ENCODE assay signal across 13 cellular contexts in the genomic region with DNA sequence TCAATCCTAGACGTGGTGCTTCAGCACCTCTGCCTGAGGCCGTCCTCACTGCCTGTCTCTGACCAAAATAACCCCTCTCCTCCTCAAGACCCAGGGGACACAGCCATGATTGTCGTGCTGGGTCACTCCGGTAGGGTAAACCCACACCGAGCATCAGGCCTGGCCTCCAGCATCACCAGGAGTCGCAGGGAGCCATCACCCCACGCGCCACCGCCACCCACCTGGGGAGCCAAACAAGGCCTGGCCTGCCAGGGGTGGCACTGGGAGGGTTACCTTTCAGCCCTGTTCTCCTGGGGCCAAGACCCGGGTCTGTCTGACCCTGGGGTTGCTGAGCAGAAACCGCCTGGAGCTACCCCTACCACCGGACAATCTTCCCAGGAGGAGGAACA. TPM values are rescaled to one million over a fixed set of nuclear protein-coding genes. Genes with fewer than 3 reads are reported as not detected.
A peak's percentile ranks its signal among the peaks of the same experiment; 100 is the strongest.
DNase-seq lines count a peak whose midpoint lies in the region; ATAC-seq and TF ChIP-seq lines count a peak whose summit lies in the region.
"Had no signal": no experiment of that assay in that cellular context is flagged by ENCODE, and none has a peak within 500 bp of the region (broad histone marks: within the 10 kb centered on the region; RNA-seq: fewer than 3 reads in every experiment).

No MANE protein-coding gene starts in this region.

- peaks cover 24% of the 10 kb centered on the region for H3K4me1 ChIP-seq in Loucy (ENCODE audit: insufficient read depth, low read length, poor library complexity, severe bottlenecking)
- peaks cover 59% of the 10 kb centered on the region for H3K4me1 ChIP-seq in ectodermal cell (ENCODE audit: control insufficient read depth, insufficient read depth, low read length)
- H3K4me1 ChIP-seq in thoracic aorta (ENCODE audit: control insufficient read depth in 1 of 2, low read depth in 2 of 2) = peaks cover 41 to 76% of the 10 kb centered on the region in 2 donors

- H3K27me3 ChIP-seq in Loucy (ENCODE audit: insufficient read depth, low read length, poor library complexity, severe bottlenecking) = no peaks in the 10 kb centered on the region
- H3K27me3 ChIP-seq in ectodermal cell (ENCODE audit: control insufficient read depth, insufficient read depth, low read length, poor library complexity, severe bottlenecking) = no peaks in the 10 kb centered on the region
- H3K27me3 ChIP-seq in thoracic aorta (replicated peaks; ENCODE audit: insufficient read depth) = no peaks in the 10 kb centered on the region
- H3K27me3 ChIP-seq: BLaER1 had no signal

- no peaks in the 10 kb centered on the region for H3F3A ChIP-seq in Loucy (ENCODE audit: low read depth)

- H3K4me3 Mint-ChIP-seq in naive B cell = peak overlapping the region in 2 of 8 donors; percentile 25 to 29
- H3K4me3 Mint-ChIP-seq in T-helper 2 cell treated with Interferon-gamma antibody and Interleukin-4, amounts not matched to agents 5 μg/mL and 100 μg/mL, for 36 hours = no peak overlapping the region
- H3K4me3 Mint-ChIP-seq: HFFc6; stimulated activated naive CD8-positive, alpha-beta T cell treated with anti-CD3 and anti-CD28 coated beads, Interleukin-15, Interleukin-2, amounts not matched to agents 100 ng/mL and 50 ng/mL, for 24 hours had no signal

- H3K27ac Mint-ChIP-seq in naive B cell = peak overlapping the region; percentile 44 to 96 (median 89)
- H3K27ac Mint-ChIP-seq in T-helper 2 cell treated with Interferon-gamma antibody and Interleukin-4, amounts not matched to agents 5 μg/mL and 100 μg/mL, for 36 hours = no peak overlapping the region
- H3K27ac Mint-ChIP-seq: HFFc6 had no signal

- H3K4me1 Mint-ChIP-seq in naive B cell = peaks cover 30 to 37% (median 33%) of the 10 kb centered on the region in 3 donors
- peaks cover 9% of the 10 kb centered on the region for H3K4me1 Mint-ChIP-seq in T-helper 2 cell treated with Interferon-gamma antibody and Interleukin-4, amounts not matched to agents 5 μg/mL and 100 μg/mL, for 36 hours (ENCODE audit: low read depth)

- no peaks in the 10 kb centered on the region for H4K20me1 ChIP-seq in Loucy (ENCODE audit: insufficient read depth, low read length, poor library complexity, severe bottlenecking)
- H4K20me1 ChIP-seq: BLaER1 had no signal

- WGBS in ectodermal cell, 2 experiments = 81% methylated on average over 12 of the region's 12 CpGs

- H3K4me2 ChIP-seq in Loucy (ENCODE audit: low read depth, low read length, poor library complexity, severe bottlenecking) = no peak overlapping the region
- H3K4me2 ChIP-seq: BLaER1 had no signal

- no peaks in the 10 kb centered on the region for H3K9me3 Mint-ChIP-seq in naive B cell
- no peaks in the 10 kb centered on the region for H3K9me3 Mint-ChIP-seq in T-helper 2 cell treated with Interferon-gamma antibody and Interleukin-4, amounts not matched to agents 5 μg/mL and 100 μg/mL, for 36 hours
- H3K9me3 Mint-ChIP-seq: HFFc6; stimulated activated naive CD8-positive, alpha-beta T cell treated with anti-CD3 and anti-CD28 coated beads, Interleukin-15, Interleukin-2, amounts not matched to agents 100 ng/mL and 50 ng/mL, for 24 hours had no signal

- H3K9me3 ChIP-seq in Loucy (ENCODE audit: insufficient read depth, low read depth, low read length) (no peaks in the 10 kb centered on the region), ectodermal cell (ENCODE audit: control insufficient read depth, low read length) (no peaks in the 10 kb centered on the region), thoracic aorta (no peaks in the 10 kb centered on the region)
- H3K9me3 ChIP-seq: BLaER1 had no signal

- H3K4me3 ChIP-seq in Loucy (ENCODE audit: low read length, poor library complexity, severe bottlenecking) (no peak overlapping the region), ectodermal cell (ENCODE audit: insufficient read depth, low read depth, low read length) (no peak overlapping the region), thoracic aorta (peak overlapping the region; percentile 7)
- H3K4me3 ChIP-seq: BLaER1 had no signal

- H3K9ac ChIP-seq in Loucy (ENCODE audit: low read depth, low read length, poor library complexity, severe bottlenecking) = peak overlapping the region; percentile 6
- H3K9ac ChIP-seq: BLaER1 had no signal

- ATAC-seq in naive B cell (ENCODE audit: low read depth in 2 of 2) = no peak
- no peak for ATAC-seq in thoracic aorta (ENCODE audit: insufficient number of reproducible peaks, low FRiP score, low read depth)

- DNase-seq in naive B cell = no peak
- no peak for DNase-seq in thoracic aorta (ENCODE audit: low spot score)
- no peak for DNase-seq in cerebellar nuclear complex (lab: John Stamatoyannopoulos, UW)
- DNase-seq in T-helper 2 cell treated with Interferon-gamma antibody and Interleukin-4, amounts not matched to agents 5 μg/mL and 100 μg/mL, for 36 hours (ENCODE audit: low spot score) = no peak
- DNase-seq in posterior vena cava (ENCODE audit: low spot score) = no peak
- no peak for DNase-seq in GM03348 (ENCODE audit: low spot score)
- DNase-seq: DMS79, HFFc6, MV-4-11 had no signal

- no peaks in the 10 kb centered on the region for H3K27me3 Mint-ChIP-seq in naive B cell
- H3K27me3 Mint-ChIP-seq in T-helper 2 cell treated with Interferon-gamma antibody and Interleukin-4, amounts not matched to agents 5 μg/mL and 100 μg/mL, for 36 hours (ENCODE audit: low read depth) = no peaks in the 10 kb centered on the region
- H3K27me3 Mint-ChIP-seq: stimulated activated naive CD8-positive, alpha-beta T cell treated with anti-CD3 and anti-CD28 coated beads, Interleukin-15, Interleukin-2, amounts not matched to agents 100 ng/mL and 50 ng/mL, for 24 hours had no signal

- H3K79me2 ChIP-seq in Loucy (ENCODE audit: insufficient read depth, low read length) = no peaks in the 10 kb centered on the region

- H3K36me3 ChIP-seq in Loucy (ENCODE audit: insufficient read depth, low read length) (no peaks in the 10 kb centered on the region), ectodermal cell (ENCODE audit: control insufficient read depth, insufficient read depth, low read length) (no peaks in the 10 kb centered on the region), thoracic aorta (peaks cover 34% of the 10 kb centered on the region)
- H3K36me3 ChIP-seq: BLaER1 had no signal

- no peaks in the 10 kb centered on the region for H3K9me2 ChIP-seq in Loucy (replicated peaks; ENCODE audit: low read depth, low read length)

- H3K36me3 Mint-ChIP-seq in naive B cell = peaks cover 0 to 7% of the 10 kb centered on the region in 2 donors
- no peaks in the 10 kb centered on the region for H3K36me3 Mint-ChIP-seq in T-helper 2 cell treated with Interferon-gamma antibody and Interleukin-4, amounts not matched to agents 5 μg/mL and 100 μg/mL, for 36 hours (ENCODE audit: low read depth)

- intact Hi-C loops in posterior vena cava (cut with DNase I) = loop anchor here in 1 of 2 donors (10.0 kb wide), 1 partner anchor 192 kb away; no protein-coding TSS in a partner anchor

- peak overlapping the region; percentile 91 for H3K27ac ChIP-seq in ectodermal cell (ENCODE audit: insufficient read depth, low read depth, low read length, poor library complexity, severe bottlenecking)
- H3K27ac ChIP-seq in thoracic aorta = peak overlapping the region; percentile 69 to 72
- H3K27ac ChIP-seq: BLaER1 had no signal

- no peak overlapping the region for H2AFZ ChIP-seq in Loucy (ENCODE audit: low read length)

- TF ChIP-seq CTCF in Loucy (conservative IDR thresholded peaks at IDR 0.05; ENCODE audit: low read length) = no peak
- TF ChIP-seq CTCF in thoracic aorta (IDR thresholded peaks at IDR 0.05) = no peak

RNA-seq across cellular contexts. Expression of a gene that starts 39.3 kb away (rescaled TPM):
- polyA plus RNA-seq in ectodermal cell (2013, experiment 1 of 4) = 4.9 TPM
- 3.6 TPM for polyA plus RNA-seq in ectodermal cell (2013, experiment 2 of 4)
- 4.7 TPM for polyA plus RNA-seq in ectodermal cell (2013, experiment 3 of 4)
- polyA plus RNA-seq in ectodermal cell (2013, experiment 4 of 4) = 2.9 TPM
- under 1 TPM in 1 of 6 donors, not detected in 5; 0.64 TPM for polyA plus RNA-seq in naive B cell (ENCODE audit: low read depth in 6 of 6)
- 1,000 to 10,000 TPM in 1 of 2 donors, 100 to 1,000 TPM in 1; 583 to 1,213 TPM for total RNA-seq in thoracic aorta
- total RNA-seq in posterior vena cava = 100 to 1,000 TPM; 631 to 647 TPM
